In genomic region chr2:188369365-188369764, GRCh38 we compare ENCODE assay signal across 8 cellular contexts.
DNase-seq lines count a peak whose midpoint lies in the region; ATAC-seq and TF ChIP-seq lines count a peak whose summit lies in the region.

No MANE protein-coding gene starts in this region.

- no peak overlapping the region for H2BK12ac ChIP-seq in trophoblast cell (ENCODE audit: low read length)

- H3K9ac ChIP-seq in trophoblast cell (ENCODE audit: low read length): no peak overlapping the region

- no peak overlapping the region for H2AK5ac ChIP-seq in trophoblast cell (ENCODE audit: low read length)

- no peaks in the 10 kb centered on the region for H3K9me3 ChIP-seq in SJCRH30 (replicated peaks)
- no peaks in the 10 kb centered on the region for H3K9me3 ChIP-seq in trophoblast cell (ENCODE audit: insufficient read depth, low read depth, low read length)

- H3K79me1 ChIP-seq in trophoblast cell (ENCODE audit: low read length): no peaks in the 10 kb centered on the region

- H3K4me3 ChIP-seq in SJCRH30: no peak overlapping the region
- no peak overlapping the region for H3K4me3 ChIP-seq in fibroblast of the aortic adventitia (ENCODE audit: low read depth, low read length)
- no peak overlapping the region for H3K4me3 ChIP-seq in trophoblast cell (ENCODE audit: low read depth, low read length)

- H3K4me2 ChIP-seq in trophoblast cell (ENCODE audit: low read length): no peak overlapping the region

- no peak overlapping the region for H2AFZ ChIP-seq in trophoblast cell (ENCODE audit: insufficient read depth, low read length, poor library complexity)

- peak; percentile 71 for TF ChIP-seq CTCF in fibroblast of the aortic adventitia (IDR thresholded peaks at IDR 0.05; ENCODE audit: insufficient read depth, low read length)

- H3K23ac ChIP-seq in trophoblast cell (ENCODE audit: low read length): no peak overlapping the region

- H3K27ac ChIP-seq in SJCRH30 (no peak overlapping the region), trophoblast cell (ENCODE audit: low read depth, low read length) (no peak overlapping the region)

- no peaks in the 10 kb centered on the region for H3K36me3 ChIP-seq in SJCRH30
- H3K36me3 ChIP-seq in trophoblast cell (ENCODE audit: control insufficient read depth in 1 of 2, insufficient read depth in 2 of 2, low read length in 2 of 2): no peaks in the 10 kb centered on the region

- H2BK5ac ChIP-seq in trophoblast cell (ENCODE audit: low read depth, low read length, poor library complexity): no peak overlapping the region

- no peak overlapping the region for H2BK120ac ChIP-seq in trophoblast cell (ENCODE audit: insufficient read depth, low read length, poor library complexity)

- no peak overlapping the region for H3K14ac ChIP-seq in trophoblast cell (ENCODE audit: low read length)

- no peak overlapping the region for H4K91ac ChIP-seq in trophoblast cell (ENCODE audit: low read depth, low read length)

- no peak overlapping the region for H3K4ac ChIP-seq in trophoblast cell (ENCODE audit: low read depth, low read length)

- H3K79me2 ChIP-seq in trophoblast cell (ENCODE audit: control insufficient read depth, insufficient read depth, low read length, poor library complexity): no peaks in the 10 kb centered on the region

- H3K4me1 ChIP-seq in SJCRH30 (peaks cover under 1% of the 10 kb centered on the region; the same call in 1 of the 2 replicates), trophoblast cell (ENCODE audit: control insufficient read depth in 1 of 2, insufficient read depth in 2 of 2, low read length in 2 of 2) (no peaks in the 10 kb centered on the region)

- peak; percentile 68 for ATAC-seq in GM21447 (IDR thresholded peaks at IDR 0.05; ENCODE audit: unreplicated experiment)
- peak; percentile 87 for ATAC-seq in HG03565 (IDR thresholded peaks at IDR 0.05; ENCODE audit: unreplicated experiment)

- DNase-seq in NCI-H1436 (lab: John Stamatoyannopoulos, UW): peak; percentile 12
- no peak for DNase-seq in NCI-H1436 treated with DMSO at 0.1 percent for 48 hours (lab: John Stamatoyannopoulos, UW)
- DNase-seq in SJCRH30: peak; percentile 75 to 86
- DNase-seq in fibroblast of the aortic adventitia (ENCODE audit: low read depth): peak; percentile 68
- peak; percentile 43 to 75 for DNase-seq in trophoblast cell
- no peak for DNase-seq in NCI-H187 treated with DMSO at 0.1 percent for 48 hours (lab: John Stamatoyannopoulos, UW)

- no peak overlapping the region for H4K12ac ChIP-seq in trophoblast cell (ENCODE audit: low read depth, low read length)

- WGBS in trophoblast cell (ENCODE audit: extremely low coverage, insufficient coverage, insufficient read length): no CpG with 5 or more reads among the region's 3 CpGs

- H3K27me3 ChIP-seq in SJCRH30: no peaks in the 10 kb centered on the region
- H3K27me3 ChIP-seq in trophoblast cell (ENCODE audit: insufficient read depth, low read length): no peaks in the 10 kb centered on the region

- no peak overlapping the region for H4K8ac ChIP-seq in trophoblast cell (ENCODE audit: low read depth, low read length)

- H3K18ac ChIP-seq in trophoblast cell (ENCODE audit: low read length): no peak overlapping the region

Comparison
In these comparisons a context has a peak if more than half of its experiments do, and no peak if none do; other contexts are left out.
1. DNase-seq: peak in NCI-H1436 (single experiment), SJCRH30 (2 of 2), fibroblast of the aortic adventitia (single experiment) and trophoblast cell (2 of 2); none in NCI-H1436 treated with DMSO at 0.1 percent for 48 hours (single experiment) and NCI-H187 treated with DMSO at 0.1 percent for 48 hours (single experiment).